ENCODE assay signal across 8 cellular contexts in the genomic region with DNA sequence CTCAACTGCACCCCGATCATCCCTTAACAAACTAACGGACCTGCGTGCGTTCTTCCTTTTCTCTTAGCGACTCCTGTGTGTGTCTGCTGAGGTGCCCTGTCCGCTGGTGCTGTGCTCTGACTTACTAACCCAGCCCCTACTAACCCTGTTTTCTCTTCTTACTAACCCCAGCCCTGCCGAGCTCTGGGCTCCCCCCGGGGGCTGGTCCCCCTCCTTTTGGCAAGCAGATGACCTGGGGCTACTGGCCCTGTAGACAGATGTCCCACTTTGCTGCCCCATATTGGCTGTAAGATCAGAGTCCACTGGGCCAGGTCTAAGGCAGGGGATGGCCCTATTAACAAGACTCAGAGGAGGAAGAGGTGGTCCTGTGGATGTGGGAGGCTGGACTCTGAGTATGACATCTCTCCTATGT.
A peak's percentile ranks its signal among the peaks of the same experiment; 100 is the strongest.
DNase-seq lines count a peak whose midpoint lies in the region; ATAC-seq lines count a peak whose summit lies in the region.

No MANE protein-coding gene starts in this region.

- peak overlapping the region; percentile 17 for H3K9ac ChIP-seq in iPS-15b (ENCODE audit: low read depth, low read length)

- H3K27me3 ChIP-seq in iPS-15b (ENCODE audit: control insufficient read depth, insufficient read depth, low read length) = no peaks in the 10 kb centered on the region

- H3K9me3 ChIP-seq in iPS-15b (ENCODE audit: control insufficient read depth, insufficient read depth, low read length) = no peaks in the 10 kb centered on the region

- H3K27ac ChIP-seq in substantia nigra (ENCODE audit: low read depth, low read length, poor library complexity, severe bottlenecking) = peak overlapping the region; percentile 91

- peaks cover 25% of the 10 kb centered on the region for H3K36me3 ChIP-seq in iPS-15b (ENCODE audit: control insufficient read depth, insufficient read depth, low read length)

- H3K4me1 ChIP-seq in iPS-15b (ENCODE audit: control insufficient read depth, insufficient read depth, low read length) = peaks cover 23% of the 10 kb centered on the region

- peak; percentile 13 for DNase-seq in activated T-helper 1 cell treated with Interleukin-2 at 50 U/mL for 16 hours (ENCODE audit: low read depth)
- DNase-seq in substantia nigra (lab: John Stamatoyannopoulos, UW) = no peak
- DNase-seq in DMS153 treated with DMSO at 0.1 percent for 48 hours (lab: John Stamatoyannopoulos, UW; ENCODE audit: unreplicated experiment) = no peak
- DNase-seq in NCI-H226 = no peak
- no peak for DNase-seq in NCI-H1105 (lab: John Stamatoyannopoulos, UW)

- peak; percentile 2 for ATAC-seq in GM18868 (IDR thresholded peaks at IDR 0.05; ENCODE audit: unreplicated experiment)
- ATAC-seq in HG03066 (IDR thresholded peaks at IDR 0.05; ENCODE audit: low read depth, unreplicated experiment) = peak; percentile 19

- H3K4me3 ChIP-seq in iPS-15b (ENCODE audit: low read depth, low read length) = peak overlapping the region; percentile 89
